In the genomic region with DNA sequence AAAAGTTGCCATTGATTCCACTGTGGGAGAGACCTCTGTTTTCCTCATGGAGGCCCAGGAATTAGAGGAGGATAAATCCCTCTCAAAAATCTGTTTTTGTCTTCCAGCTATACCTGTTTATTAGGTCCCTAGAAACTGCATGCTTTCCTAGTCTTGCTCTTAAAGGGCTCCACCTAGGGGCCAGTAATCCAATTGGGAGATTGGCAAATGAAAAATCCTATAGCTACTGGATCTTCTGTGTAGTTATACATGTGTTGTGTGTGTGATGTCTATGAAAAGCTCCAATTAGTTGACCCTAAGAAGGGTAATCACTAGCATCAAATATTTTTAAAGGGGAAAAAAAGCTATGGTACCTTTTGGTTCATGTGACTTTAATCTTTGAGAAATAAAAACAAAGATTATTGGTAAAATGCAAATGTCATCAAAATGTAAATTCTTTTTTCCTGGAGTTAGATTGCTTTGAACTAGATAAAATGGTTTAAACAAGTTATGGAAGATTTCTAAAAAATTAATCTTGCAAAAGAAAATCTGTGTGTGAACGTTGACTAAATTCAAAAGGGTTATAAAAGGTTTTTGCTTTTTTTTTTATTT, we compare ENCODE assay signal across 8 cellular contexts.
A peak's percentile ranks its signal among the peaks of the same experiment; 100 is the strongest.
DNase-seq lines count a peak whose midpoint lies in the region; ATAC-seq and TF ChIP-seq lines count a peak whose summit lies in the region.

No MANE protein-coding gene starts in this region.

- H3K36me3 ChIP-seq in heart right ventricle = no peaks in the 10 kb centered on the region

- no peak overlapping the region for H3K27ac ChIP-seq in heart right ventricle
- no peak overlapping the region for H3K27ac ChIP-seq in coronary artery

- peaks cover 0 to 16% (median 0%) of the 10 kb centered on the region in 9 donors for H3K4me1 ChIP-seq in heart right ventricle

- TF ChIP-seq CTCF in heart right ventricle (IDR thresholded peaks at IDR 0.05) (peak; percentile 18 to 72 (median 65)), coronary artery (IDR thresholded peaks at IDR 0.05) (peak; percentile 35), nephron progenitor cell (IDR thresholded peaks at IDR 0.05) (peak; percentile 70)

- no peaks in the 10 kb centered on the region for H3K36me3 Mint-ChIP-seq in nephron progenitor cell (ENCODE audit: low read depth)

- intact Hi-C loops in heart right ventricle (cut with DNase I) (loop anchor here in 2 of 10 donors (2.0 to 5.0 kb wide), 2 partner anchors 38 to 40 kb away; no protein-coding TSS in a partner anchor), left ventricle myocardium superior (cut with micrococcal nuclease) (no loop called here)

- no peaks in the 10 kb centered on the region for H3K9me3 ChIP-seq in heart right ventricle

- peaks cover 2% of the 10 kb centered on the region for H3K27me3 Mint-ChIP-seq in nephron progenitor cell (ENCODE audit: low read depth, poor library complexity)

- no peak overlapping the region for H3K4me3 Mint-ChIP-seq in nephron progenitor cell

- no peak for DNase-seq in heart right ventricle
- DNase-seq in left ventricle myocardium superior = no peak
- DNase-seq in NCI-H526 treated with DMSO at 0.1 percent for 48 hours (lab: John Stamatoyannopoulos, UW) = peak; percentile 48
- no peak for DNase-seq in coronary artery (ENCODE audit: low spot score)
- DNase-seq in nephron progenitor cell = peak; percentile 30
- DNase-seq in GOT3 (lab: John Stamatoyannopoulos, UW) = no peak
- DNase-seq in ureter (ENCODE audit: low spot score) = no peak

- H3K27ac Mint-ChIP-seq in nephron progenitor cell = no peak overlapping the region

- ATAC-seq in heart right ventricle (no peak), left ventricle myocardium superior (no peak), GM21515 (IDR thresholded peaks at IDR 0.05; ENCODE audit: unreplicated experiment) (no peak)

- H3K4me1 Mint-ChIP-seq in nephron progenitor cell = peaks cover 11% of the 10 kb centered on the region

- no peaks in the 10 kb centered on the region for H3K9me3 Mint-ChIP-seq in nephron progenitor cell

- H3K4me3 ChIP-seq in heart right ventricle (no peak overlapping the region), coronary artery (no peak overlapping the region)

- 85 to 95% methylated on average over 1 of the region's 1 CpG for WGBS in heart right ventricle, 2 donors

- H3K27me3 ChIP-seq in heart right ventricle = no peaks in the 10 kb centered on the region

Comparison
In these comparisons a context has a peak if more than half of its experiments do, and no peak if none do; other contexts are left out.
1. DNase-seq: peak in NCI-H526 treated with DMSO at 0.1 percent for 48 hours (single experiment) and nephron progenitor cell (single experiment); none in heart right ventricle (0 of 2), left ventricle myocardium superior (single experiment), coronary artery (single experiment), GOT3 (single experiment) and ureter (single experiment).
2. Peak in every context shown above with its lines, with median percentiles within 50 percentile points of each other: CTCF ChIP-seq.